ENCODE assay signal across 13 cellular contexts in genomic region chr18:55268629-55269275, GRCh38.
DNase-seq lines count a peak whose midpoint lies in the region; ATAC-seq and TF ChIP-seq lines count a peak whose summit lies in the region.
"Had no signal": no experiment of that assay in that cellular context is flagged by ENCODE, and none has a peak within 500 bp of the region (broad histone marks: within the 10 kb centered on the region; RNA-seq: fewer than 3 reads in every experiment).

No MANE protein-coding gene starts in this region.

- 0 out of 2 replicates have a peak, but pooled peaks cover 3% of the 10 kb centered on the region for H3K9me2 ChIP-seq in PC-9 (ENCODE audit: insufficient read depth)

- WGBS in adrenal gland, 4 donors: 88 to 97% (median 90%) methylated on average over 5 of the region's 5 CpGs
- 93 to 95% methylated on average over 5 of the region's 5 CpGs for WGBS in testis, 2 donors

- no peak overlapping the region for H3K4me2 ChIP-seq in PC-9
- H3K4me2 ChIP-seq: hepatocyte had no signal

- POLR2A ChIA-PET in PC-9 (lab: Charles Lee; ENCODE audit: unreplicated experiment): no interaction called here

- no peak overlapping the region for H3K4me3 ChIP-seq in adrenal gland
- H3K4me3 ChIP-seq in PC-9: no peak overlapping the region
- H3K4me3 ChIP-seq in testis: no peak overlapping the region
- H3K4me3 ChIP-seq: hepatocyte, SK-N-MC had no signal

- TF ChIP-seq POLR2A in adrenal gland (IDR thresholded peaks at IDR 0.05): no peak
- no peak for TF ChIP-seq POLR2A in testis (IDR thresholded peaks at IDR 0.05)

- H3K9me3 ChIP-seq in adrenal gland (replicated peaks in 1 of 3) (no peaks in the 10 kb centered on the region), PC-9 (ENCODE audit: insufficient read depth, low read depth) (no peaks in the 10 kb centered on the region), testis (no peaks in the 10 kb centered on the region)
- H3K9me3 ChIP-seq: neutrophil had no signal

- no peaks in the 10 kb centered on the region for H4K20me1 ChIP-seq in PC-9 (ENCODE audit: insufficient read depth)

- peak; percentile 45 for ATAC-seq in GM18517 (IDR thresholded peaks at IDR 0.05; ENCODE audit: unreplicated experiment)
- peak; percentile 41 for ATAC-seq in GM21528 (IDR thresholded peaks at IDR 0.05; ENCODE audit: low FRiP score, unreplicated experiment)
- ATAC-seq in HG03354 (IDR thresholded peaks at IDR 0.05; ENCODE audit: poor library complexity, severe bottlenecking, unreplicated experiment): peak; percentile 52

- CTCF ChIA-PET in PC-9 (lab: Charles Lee): no interaction called here

- intact Hi-C loops in adrenal gland (cut with DNase I): loop anchor here in 1 of 2 donors (10.0 kb wide), 1 partner anchor 46 kb away; no protein-coding TSS in a partner anchor
- intact Hi-C loops in PC-9 (cut with micrococcal nuclease; ENCODE audit: unreplicated experiment): no loop called here
- intact Hi-C loops in testis (cut with DNase I; ENCODE audit: low total_unique reads): no loop called here

- peak overlapping the region in 4 of 5 donors; percentile 2 to 72 (median 58) for H3K27ac ChIP-seq in adrenal gland
- H3K27ac ChIP-seq in PC-9: no peak overlapping the region
- no peak overlapping the region for H3K27ac ChIP-seq in testis
- H3K27ac ChIP-seq: hepatocyte, neutrophil, SK-N-MC had no signal

- H3K36me3 ChIP-seq in adrenal gland (replicated peaks in 1 of 2): peaks cover 0 to 35% of the 10 kb centered on the region in 2 donors
- H3K36me3 ChIP-seq in PC-9 (ENCODE audit: low read depth): no peaks in the 10 kb centered on the region
- no peaks in the 10 kb centered on the region for H3K36me3 ChIP-seq in testis (ENCODE audit: low read depth, missing control alignments)
- H3K36me3 ChIP-seq: neutrophil had no signal

- H3K4me1 ChIP-seq in adrenal gland (replicated peaks in 1 of 2) (peaks cover 27 to 61% of the 10 kb centered on the region in 2 donors), PC-9 (replicated peaks; ENCODE audit: insufficient read depth) (no peaks in the 10 kb centered on the region), testis (peaks cover 6% of the 10 kb centered on the region)

- no TSS peak for BruUV-seq in PC-9 (replicated peaks; lab: Mats Ljungman, UMichigan)

- no peak overlapping the region for H2AFZ ChIP-seq in PC-9
- H2AFZ ChIP-seq: hepatocyte had no signal

- no peak for DNase-seq in adrenal gland
- DNase-seq in Ammon's horn (ENCODE audit: low spot score): no peak
- no peak for DNase-seq in activated CD4-positive, alpha-beta T cell treated with anti-CD3 and anti-CD28 coated beads, Interleukin-2, amount 50 U/mL, for 48 hours
- DNase-seq in PC-9: no peak
- no peak for DNase-seq in testis
- DNase-seq: cerebellar nuclear complex, H7 had no signal

- H3F3A ChIP-seq in PC-9 (ENCODE audit: insufficient read depth, low read depth): no peaks in the 10 kb centered on the region

- TF ChIP-seq CTCF in adrenal gland (IDR thresholded peaks at IDR 0.05) (no peak), PC-9 (conservative IDR thresholded peaks at IDR 0.05) (no peak), testis (IDR thresholded peaks at IDR 0.05) (no peak)

- H3K27me3 ChIP-seq in adrenal gland (no peaks in the 10 kb centered on the region), PC-9 (ENCODE audit: insufficient read depth, low read depth) (no peaks in the 10 kb centered on the region), testis (no peaks in the 10 kb centered on the region)
- H3K27me3 ChIP-seq: hepatocyte, neutrophil had no signal

- H3K79me2 ChIP-seq in PC-9 (ENCODE audit: low read depth): no peaks in the 10 kb centered on the region
- H3K79me2 ChIP-seq: hepatocyte had no signal

Comparison
In these comparisons a context has a peak if more than half of its experiments do, and no peak if none do; other contexts are left out.
1. H3K27ac ChIP-seq: peak in adrenal gland (4 of 5); none in PC-9 (single experiment) and testis (0 of 2).
2. Peak in every context shown above with its lines, with median percentiles within 50 percentile points of each other: ATAC-seq.